ENCODE assay signal across 24 cellular contexts in the genomic region with DNA sequence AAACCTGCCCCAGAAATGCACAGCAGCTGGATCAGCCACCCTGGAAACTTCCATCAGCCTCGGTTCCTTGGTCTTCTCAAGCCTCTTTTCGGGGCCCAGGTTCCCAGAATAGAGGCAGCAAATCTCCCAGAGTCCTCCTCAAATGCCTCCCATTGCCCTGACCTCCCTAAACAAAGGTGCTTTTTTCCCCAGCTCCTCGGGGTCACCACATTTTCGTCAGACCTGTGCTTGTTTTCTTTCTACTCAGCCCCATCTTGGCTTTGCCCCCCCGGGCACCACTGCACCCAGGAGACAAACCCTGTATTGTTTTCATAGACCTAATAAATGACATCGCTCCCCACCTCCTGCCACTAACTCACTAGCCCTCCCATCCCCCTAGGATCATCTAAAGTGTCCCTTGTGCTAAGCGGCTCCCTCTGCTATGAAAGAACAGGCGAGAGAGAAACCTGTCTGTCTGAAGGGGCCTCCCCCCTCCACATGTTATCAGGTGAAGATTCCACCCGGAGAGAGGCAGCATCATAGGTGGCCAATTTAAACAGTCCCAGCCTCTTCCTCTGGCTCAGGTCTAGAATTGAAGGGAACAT.
DNase-seq lines count a peak whose midpoint lies in the region; ATAC-seq and TF ChIP-seq lines count a peak whose summit lies in the region.
"Had no signal": no experiment of that assay in that cellular context is flagged by ENCODE, and none has a peak within 500 bp of the region (broad histone marks: within the 10 kb centered on the region; RNA-seq: fewer than 3 reads in every experiment).

No MANE protein-coding gene starts in this region.

- H3K79me2 ChIP-seq in PC-3 (ENCODE audit: low read length): peaks cover 97% of the 10 kb centered on the region
- H3K79me2 ChIP-seq in GM23338 (replicated peaks; ENCODE audit: insufficient read depth): no peaks in the 10 kb centered on the region

- DNase-seq in PC-3 (no peak), islet precursor cell (peak; percentile 87), progenitor cell of endocrine pancreas (ENCODE audit: low spot score, unreplicated experiment) (no peak), C1 segment of cervical spinal cord (lab: John Stamatoyannopoulos, UW) (no peak), GM23338 (ENCODE audit: low spot score) (no peak)
- DNase-seq: activated CD4-positive, alpha-beta T cell treated with anti-CD3 and anti-CD28 coated beads, Interleukin-2, amount 50 U/mL, for 1 hour; activated naive CD8-positive, alpha-beta T cell treated with anti-CD3 and anti-CD28 coated beads, Interleukin-2, amount 50 U/mL, for 24 hours; activated T-cell treated with anti-CD3 and anti-CD28 coated beads, Interleukin-2, amount 50 U/mL, for 48 hours; dorsolateral prefrontal cortex; GOT3; hippocampal formation; left lung; midbrain; naive thymus-derived CD4-positive, alpha-beta T cell; NCI-H1105; NCI-H2029; NCI-H226 had no signal

- H3K27me3 Mint-ChIP-seq in progenitor cell of endocrine pancreas: no peaks in the 10 kb centered on the region
- peaks cover 14% of the 10 kb centered on the region for H3K27me3 Mint-ChIP-seq in GM23338 (ENCODE audit: insufficient read depth, low read depth, poor library complexity)

- H3K36me3 ChIP-seq in HEK293 (ENCODE audit: control insufficient read depth in 2 of 2, insufficient read depth in 1 of 2, low read length in 2 of 2) (no peaks in the 10 kb centered on the region), PC-3 (ENCODE audit: low read depth, low read length) (no peaks in the 10 kb centered on the region), GM23338 (ENCODE audit: insufficient read depth) (no peaks in the 10 kb centered on the region)
- H3K36me3 ChIP-seq: gastroesophageal sphincter, left lung, tibial nerve had no signal

- no peak overlapping the region for H3K4me2 ChIP-seq in PC-3 (ENCODE audit: low read length)
- H3K4me2 ChIP-seq in GM23338: no peak overlapping the region

- H4K20me1 ChIP-seq in PC-3 (ENCODE audit: low read length) (peaks cover 95% of the 10 kb centered on the region), GM23338 (replicated peaks; ENCODE audit: insufficient read depth) (no peaks in the 10 kb centered on the region)

- peaks cover 72% of the 10 kb centered on the region for H3K4me1 Mint-ChIP-seq in progenitor cell of endocrine pancreas (ENCODE audit: low read depth)
- H3K4me1 Mint-ChIP-seq in GM23338: peaks cover 21% of the 10 kb centered on the region
- H3K4me1 Mint-ChIP-seq: activated naive CD8-positive, alpha-beta T cell treated with anti-CD3 and anti-CD28 coated beads, Interleukin-2, amount 50 U/mL, for 24 hours; CD14-positive monocyte had no signal

- H3K4me3 Mint-ChIP-seq in progenitor cell of endocrine pancreas (ENCODE audit: low read depth) (peak overlapping the region; percentile 25), GM23338 (no peak overlapping the region)
- H3K4me3 Mint-ChIP-seq: activated naive CD8-positive, alpha-beta T cell treated with anti-CD3 and anti-CD28 coated beads, Interleukin-2, amount 50 U/mL, for 24 hours; CD14-positive monocyte; naive thymus-derived CD4-positive, alpha-beta T cell had no signal

- TF ChIP-seq CTCF in HEK293 (tag by site-specific recombination; IDR thresholded peaks at IDR 0.05) (no peak), PC-3 (conservative IDR thresholded peaks at IDR 0.05; ENCODE audit: low read depth, low read length) (no peak), progenitor cell of endocrine pancreas (IDR thresholded peaks at IDR 0.05; ENCODE audit: unreplicated experiment) (no peak), GM23338 (conservative IDR thresholded peaks at IDR 0.05; ENCODE audit: low read depth in 2 of 2) (no peak)

- H3K27ac ChIP-seq in HEK293 (ENCODE audit: extremely low read depth, low read depth, low read length): no peak overlapping the region
- H3K27ac ChIP-seq in PC-3 (ENCODE audit: low read length): no peak overlapping the region
- no peak overlapping the region for H3K27ac ChIP-seq in GM23338 (ENCODE audit: low read depth)
- H3K27ac ChIP-seq: gastroesophageal sphincter, left lung, tibial nerve, VCaP had no signal

- H3F3A ChIP-seq in PC-3 (ENCODE audit: low read length, unreplicated experiment) (no peaks in the 10 kb centered on the region), GM23338 (replicated peaks; ENCODE audit: low read depth) (no peaks in the 10 kb centered on the region)

- H2AFZ ChIP-seq in PC-3 (ENCODE audit: low read length): no peak overlapping the region
- H2AFZ ChIP-seq in GM23338: no peak overlapping the region

- no TSS peak for BruUV-seq in PC-3 (replicated peaks; lab: Mats Ljungman, UMichigan)

- H3K9me3 ChIP-seq in HEK293 (ENCODE audit: control insufficient read depth, insufficient read depth, low read depth, low read length): no peaks in the 10 kb centered on the region
- H3K9me3 ChIP-seq in PC-3 (ENCODE audit: low read length): no peaks in the 10 kb centered on the region
- H3K9me3 ChIP-seq: gastroesophageal sphincter, left lung, tibial nerve had no signal

- H3K9me3 Mint-ChIP-seq in progenitor cell of endocrine pancreas (ENCODE audit: low read depth): no peaks in the 10 kb centered on the region
- no peaks in the 10 kb centered on the region for H3K9me3 Mint-ChIP-seq in GM23338
- H3K9me3 Mint-ChIP-seq: activated naive CD8-positive, alpha-beta T cell treated with anti-CD3 and anti-CD28 coated beads, Interleukin-2, amount 50 U/mL, for 24 hours; CD14-positive monocyte; naive thymus-derived CD4-positive, alpha-beta T cell had no signal

- H3K36me3 Mint-ChIP-seq in progenitor cell of endocrine pancreas (ENCODE audit: insufficient read depth): peaks cover 2% of the 10 kb centered on the region
- no peaks in the 10 kb centered on the region for H3K36me3 Mint-ChIP-seq in GM23338 (ENCODE audit: low read depth)
- H3K36me3 Mint-ChIP-seq: CD14-positive monocyte; naive thymus-derived CD4-positive, alpha-beta T cell had no signal

- H3K9me2 ChIP-seq in PC-3 (replicated peaks; ENCODE audit: low read length) (no peaks in the 10 kb centered on the region), GM23338 (ENCODE audit: insufficient read depth) (peaks cover 6% of the 10 kb centered on the region; the same call in 1 of the 2 replicates)

- H3K27ac Mint-ChIP-seq in progenitor cell of endocrine pancreas (peak overlapping the region; percentile 84), GM23338 (no peak overlapping the region)
- H3K27ac Mint-ChIP-seq: activated naive CD8-positive, alpha-beta T cell treated with anti-CD3 and anti-CD28 coated beads, Interleukin-2, amount 50 U/mL, for 24 hours; CD14-positive monocyte; naive thymus-derived CD4-positive, alpha-beta T cell had no signal

- intact Hi-C loops in PC-3 (cut with micrococcal nuclease): no loop called here

- ATAC-seq in PC-3: peak; percentile 59
- ATAC-seq in GM23338: no peak
- no peak for ATAC-seq in GM19324 (IDR thresholded peaks at IDR 0.05; ENCODE audit: low FRiP score, unreplicated experiment)
- ATAC-seq: activated naive CD8-positive, alpha-beta T cell treated with anti-CD3 and anti-CD28 coated beads, Interleukin-2, amount 50 U/mL, for 24 hours; gastroesophageal sphincter; left lung; naive thymus-derived CD4-positive, alpha-beta T cell; Right ventricle myocardium inferior had no signal

- H3K4me1 ChIP-seq in HEK293 (ENCODE audit: control insufficient read depth, insufficient read depth, low read length): peaks cover 8% of the 10 kb centered on the region
- no peaks in the 10 kb centered on the region for H3K4me1 ChIP-seq in PC-3 (ENCODE audit: insufficient read depth, low read length)
- peaks cover 11% of the 10 kb centered on the region for H3K4me1 ChIP-seq in GM23338 (ENCODE audit: insufficient read depth)
- H3K4me1 ChIP-seq: gastroesophageal sphincter, left lung had no signal

- POLR2A ChIA-PET in HEK293 (lab: Yijun Ruan, JAX) (no interaction called here), PC-3 (lab: Charles Lee; ENCODE audit: unreplicated experiment) (no interaction called here)

- CTCF ChIA-PET in HEK293 (lab: Yijun Ruan, JAX): interaction anchor here (0.7 to 1.0 kb wide), 2 partner anchors 9 to 678 kb away, joined by 3 to 4 read pairs; no protein-coding TSS in a partner anchor
- CTCF ChIA-PET in PC-3 (lab: Charles Lee): no interaction called here

- H3K27me3 ChIP-seq in PC-3 (ENCODE audit: low read length): no peaks in the 10 kb centered on the region
- H3K27me3 ChIP-seq in GM23338 (ENCODE audit: insufficient read depth): no peaks in the 10 kb centered on the region
- H3K27me3 ChIP-seq: tibial nerve had no signal

- no peak overlapping the region for H3K9ac ChIP-seq in PC-3 (ENCODE audit: low read length)

- H3K4me3 ChIP-seq in HEK293 (ENCODE audit: low read depth, low read length) (no peak overlapping the region), PC-3 (ENCODE audit: low read length) (no peak overlapping the region), GM23338 (no peak overlapping the region)
- H3K4me3 ChIP-seq: dorsolateral prefrontal cortex, gastroesophageal sphincter, left lung, tibial nerve had no signal

TF ChIP-seq in HEK293, 187 proteins besides CTCF, POLR2A, EP300 and RAD21:
- no peak for TF ChIP-seq ZNF549 (tag by site-specific recombination; IDR thresholded peaks at IDR 0.05)
- TF ChIP-seq ZSCAN30 (tag by site-specific recombination; IDR thresholded peaks at IDR 0.05): no peak
- TF ChIP-seq, protein P1, sequence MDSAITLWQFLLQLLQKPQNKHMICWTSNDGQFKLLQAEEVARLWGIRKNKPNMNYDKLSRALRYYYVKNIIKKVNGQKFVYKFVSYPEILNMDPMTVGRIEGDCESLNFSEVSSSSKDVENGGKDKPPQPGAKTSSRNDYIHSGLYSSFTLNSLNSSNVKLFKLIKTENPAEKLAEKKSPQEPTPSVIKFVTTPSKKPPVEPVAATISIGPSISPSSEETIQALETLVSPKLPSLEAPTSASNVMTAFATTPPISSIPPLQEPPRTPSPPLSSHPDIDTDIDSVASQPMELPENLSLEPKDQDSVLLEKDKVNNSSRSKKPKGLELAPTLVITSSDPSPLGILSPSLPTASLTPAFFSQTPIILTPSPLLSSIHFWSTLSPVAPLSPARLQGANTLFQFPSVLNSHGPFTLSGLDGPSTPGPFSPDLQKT (IDR thresholded peaks at IDR 0.05; ENCODE audit: borderline replicate concordance, low read depth, low read length): no peak
- peak; percentile 82 for TF ChIP-seq GLIS1 (tag by site-specific recombination; IDR thresholded peaks at IDR 0.05)

TF ChIP-seq in GM23338, 12 proteins besides CTCF, POLR2A, EP300 and RAD21 (continues in another document):
- TF ChIP-seq ZNF331 (CRISPR knock-in tag; IDR thresholded peaks at IDR 0.05; ENCODE audit: low read depth) (no peak), EZH2 (IDR thresholded peaks at IDR 0.05; ENCODE audit: low read depth, unreplicated experiment) (no peak)
